24 cellular contexts compared by ENCODE assay signal in genomic region chr19:51083181-51083580, GRCh38. TPM values are rescaled to one million over a fixed set of nuclear protein-coding genes. Genes with fewer than 3 reads are reported as not detected.
DNase-seq lines count a peak whose midpoint lies in the region; ATAC-seq and TF ChIP-seq lines count a peak whose summit lies in the region.
"Had no signal": no experiment of that assay in that cellular context is flagged by ENCODE, and none has a peak within 500 bp of the region (broad histone marks: within the 10 kb centered on the region; RNA-seq: fewer than 3 reads in every experiment).

No MANE protein-coding gene starts in this region.

- H3K4me3 ChIP-seq in HEK293 (ENCODE audit: low read depth, low read length) (no peak overlapping the region), upper lobe of left lung (no peak overlapping the region)
- H3K4me3 ChIP-seq: A549; BLaER1 treated with 17β-estradiol and CSF1 and Interleukin-3, amounts not matched to agents 10 nM and 100 nM; HAP-1 had no signal

- no peaks in the 10 kb centered on the region for H3K36me3 Mint-ChIP-seq in T-helper 1 cell treated with Interleukin-12 subunit alpha and Interleukin-12 subunit beta and Interleukin-4 antibody, amounts not matched to agents 30 μg/mL and 1 μg/mL, for 36 hours (ENCODE audit: low read depth)
- H3K36me3 Mint-ChIP-seq in activated T-helper 17 cell treated with anti-CD3 and anti-CD28 coated beads, Interleukin-2, amount 50 U/mL, for 72 hours (ENCODE audit: low read depth), result peaks cover 13% of the 10 kb centered on the region
- H3K36me3 Mint-ChIP-seq: CD14-positive monocyte had no signal

- CTCF ChIA-PET in HEK293 (lab: Yijun Ruan, JAX), result no interaction called here

- 35 to 44% methylated on average over 4 of the region's 4 CpGs for WGBS in upper lobe of left lung, 2 donors

- no peaks in the 10 kb centered on the region for H3K4me1 Mint-ChIP-seq in T-helper 1 cell treated with Interleukin-12 subunit alpha and Interleukin-12 subunit beta and Interleukin-4 antibody, amounts not matched to agents 30 μg/mL and 1 μg/mL, for 36 hours (ENCODE audit: low read depth)
- H3K4me1 Mint-ChIP-seq in activated T-helper 17 cell treated with anti-CD3 and anti-CD28 coated beads, Interleukin-2, amount 50 U/mL, for 72 hours, result peaks cover 7% of the 10 kb centered on the region
- H3K4me1 Mint-ChIP-seq: CD14-positive monocyte; CD8-positive, alpha-beta memory T cell had no signal

- peaks cover 5% of the 10 kb centered on the region for H3K27me3 Mint-ChIP-seq in T-helper 1 cell treated with Interleukin-12 subunit alpha and Interleukin-12 subunit beta and Interleukin-4 antibody, amounts not matched to agents 30 μg/mL and 1 μg/mL, for 36 hours (ENCODE audit: low read depth)
- H3K27me3 Mint-ChIP-seq in activated T-helper 17 cell treated with anti-CD3 and anti-CD28 coated beads, Interleukin-2, amount 50 U/mL, for 72 hours, result peaks cover 10% of the 10 kb centered on the region

- no peaks in the 10 kb centered on the region for H3K4me1 ChIP-seq in HEK293 (ENCODE audit: control insufficient read depth, insufficient read depth, low read length)
- H3K4me1 ChIP-seq in upper lobe of left lung, result no peaks in the 10 kb centered on the region
- H3K4me1 ChIP-seq: A549, BE2C, HAP-1 had no signal

- peak overlapping the region; percentile 5 for H3K27ac Mint-ChIP-seq in T-helper 1 cell treated with Interleukin-12 subunit alpha and Interleukin-12 subunit beta and Interleukin-4 antibody, amounts not matched to agents 30 μg/mL and 1 μg/mL, for 36 hours
- H3K27ac Mint-ChIP-seq in activated T-helper 17 cell treated with anti-CD3 and anti-CD28 coated beads, Interleukin-2, amount 50 U/mL, for 72 hours, result peak overlapping the region; percentile 41
- H3K27ac Mint-ChIP-seq: CD14-positive monocyte; CD4-positive, alpha-beta T cell had no signal

- no peaks in the 10 kb centered on the region for H3K36me3 ChIP-seq in HEK293 (ENCODE audit: control insufficient read depth in 2 of 2, insufficient read depth in 1 of 2, low read length in 2 of 2)
- H3K36me3 ChIP-seq in upper lobe of left lung, result no peaks in the 10 kb centered on the region
- H3K36me3 ChIP-seq: BE2C, HAP-1 had no signal

- H3K9me3 ChIP-seq in HEK293 (ENCODE audit: control insufficient read depth, insufficient read depth, low read depth, low read length) (no peaks in the 10 kb centered on the region), upper lobe of left lung (no peaks in the 10 kb centered on the region)
- H3K9me3 ChIP-seq: A549; BE2C; BLaER1 treated with 17β-estradiol and CSF1 and Interleukin-3, amounts not matched to agents 10 nM and 100 nM; HAP-1 had no signal

- no peak overlapping the region for H3K4me3 Mint-ChIP-seq in T-helper 1 cell treated with Interleukin-12 subunit alpha and Interleukin-12 subunit beta and Interleukin-4 antibody, amounts not matched to agents 30 μg/mL and 1 μg/mL, for 36 hours
- no peak overlapping the region for H3K4me3 Mint-ChIP-seq in activated T-helper 17 cell treated with anti-CD3 and anti-CD28 coated beads, Interleukin-2, amount 50 U/mL, for 72 hours
- H3K4me3 Mint-ChIP-seq: CD4-positive, alpha-beta T cell; CD8-positive, alpha-beta memory T cell had no signal

- H3K27ac ChIP-seq in HEK293 (ENCODE audit: extremely low read depth, low read depth, low read length) (no peak overlapping the region), upper lobe of left lung (no peak overlapping the region)
- H3K27ac ChIP-seq: A549; BLaER1 treated with 17β-estradiol and CSF1 and Interleukin-3, amounts not matched to agents 10 nM and 100 nM had no signal

- no peak for TF ChIP-seq EP300 in upper lobe of left lung (IDR thresholded peaks at IDR 0.05)

- POLR2A ChIA-PET in HEK293 (lab: Yijun Ruan, JAX), result no interaction called here

- ATAC-seq in activated T-helper 17 cell treated with anti-CD3 and anti-CD28 coated beads, Interleukin-2, amount 50 U/mL, for 72 hours (replicated peaks), result no peak
- no peak for ATAC-seq in upper lobe of left lung (ENCODE audit: low FRiP score in 2 of 2)

- H3K9me3 Mint-ChIP-seq in T-helper 1 cell treated with Interleukin-12 subunit alpha and Interleukin-12 subunit beta and Interleukin-4 antibody, amounts not matched to agents 30 μg/mL and 1 μg/mL, for 36 hours, result no peaks in the 10 kb centered on the region
- H3K9me3 Mint-ChIP-seq in activated T-helper 17 cell treated with anti-CD3 and anti-CD28 coated beads, Interleukin-2, amount 50 U/mL, for 72 hours, result no peaks in the 10 kb centered on the region
- H3K9me3 Mint-ChIP-seq: CD4-positive, alpha-beta T cell; CD8-positive, alpha-beta memory T cell had no signal

- no peak for DNase-seq in T-helper 1 cell
- DNase-seq in mesenteric fat pad (ENCODE audit: low spot score), result peak; percentile 8
- no peak for DNase-seq in upper lobe of left lung
- no peak for DNase-seq in DMS114 treated with DMSO at 0.1 percent for 48 hours (lab: John Stamatoyannopoulos, UW; ENCODE audit: unreplicated experiment)
- DNase-seq: 8988T; ACHN; AML-193; BE2C; Calu3; CD4-positive, alpha-beta T cell; CD8-positive, alpha-beta memory T cell; DMS153; DMS79 treated with DMSO at 0.1 percent for 48 hours; GF-D8; GOT3 had no signal

- H3K27me3 ChIP-seq in upper lobe of left lung, result no peaks in the 10 kb centered on the region
- H3K27me3 ChIP-seq: BLaER1 treated with 17β-estradiol and CSF1 and Interleukin-3, amounts not matched to agents 10 nM and 100 nM had no signal

- no peak for TF ChIP-seq POLR2A in upper lobe of left lung (IDR thresholded peaks at IDR 0.05)

- TF ChIP-seq CTCF in HEK293 (tag by site-specific recombination; IDR thresholded peaks at IDR 0.05) (no peak), upper lobe of left lung (IDR thresholded peaks at IDR 0.05) (no peak)

TF ChIP-seq in HEK293, 187 proteins besides CTCF, POLR2A, EP300 and RAD21:
- TF ChIP-seq ZNF394 (tag by site-specific recombination; IDR thresholded peaks at IDR 0.05; ENCODE audit: borderline replicate concordance) (no peak), ZNF600 (tag by site-specific recombination; IDR thresholded peaks at IDR 0.05) (no peak), MYNN (tag by site-specific recombination; IDR thresholded peaks at IDR 0.05; ENCODE audit: borderline replicate concordance) (no peak), KLF17 (tag by site-specific recombination; IDR thresholded peaks at IDR 0.05) (no peak), ZNF266 (tag by site-specific recombination; IDR thresholded peaks at IDR 0.05; ENCODE audit: low read depth) (0 out of 2 replicates have a peak, but pooled peaks have one; percentile 35), ZNF596 (tag by site-specific recombination; IDR thresholded peaks at IDR 0.05) (peak; percentile 97)

RNA-seq across cellular contexts. Expression of gene KLK14, which starts 0.5 kb away (rescaled TPM):
- under 1 TPM; 0.26 to 0.77 TPM for total RNA-seq in activated T-helper 17 cell treated with anti-CD3 and anti-CD28 coated beads, Interleukin-2, amount 50 U/mL, for 72 hours
- not detected for total RNA-seq in mesenteric fat pad
- total RNA-seq in upper lobe of left lung, result 1 to 10 TPM in 3 of 6 donors, not detected in 3; 1.2 to 2.1 (median 2.0) TPM
- total RNA-seq: Daoy, G401 had no signal

RNA-seq across cellular contexts. Expression of gene KLK13, which starts 18.3 kb away (rescaled TPM):
- total RNA-seq in activated T-helper 17 cell treated with anti-CD3 and anti-CD28 coated beads, Interleukin-2, amount 50 U/mL, for 72 hours, result not detected
- total RNA-seq in mesenteric fat pad (not detected), upper lobe of left lung (10 to 100 TPM in 1 of 6 donors, 1 to 10 TPM in 1, under 1 TPM in 2, not detected in 2; 0.54 to 24.1 (median 1.9) TPM)
- total RNA-seq: Calu3; CD4-positive, alpha-beta T cell; CD8-positive, alpha-beta memory T cell; Daoy; G401 had no signal

RNA-seq across cellular contexts. Expression of gene CTU1, which starts 25.0 kb away (rescaled TPM):
- total RNA-seq in activated T-helper 17 cell treated with anti-CD3 and anti-CD28 coated beads, Interleukin-2, amount 50 U/mL, for 72 hours, result 1 to 10 TPM; 7.0 to 9.7 TPM
- total RNA-seq in mesenteric fat pad (10.0 TPM), upper lobe of left lung (10 to 100 TPM in 5 of 6 donors, 1 to 10 TPM in 1; 9.5 to 23.0 (median 15.1) TPM)

RNA-seq across cellular contexts. Expression of gene SIGLEC9, which starts 41.5 kb away (rescaled TPM):
- under 1 TPM; 0.15 to 0.74 TPM for total RNA-seq in activated T-helper 17 cell treated with anti-CD3 and anti-CD28 coated beads, Interleukin-2, amount 50 U/mL, for 72 hours
- total RNA-seq in mesenteric fat pad (19.0 TPM), upper lobe of left lung (10 to 100 TPM in 5 of 6 donors, 1 to 10 TPM in 1; 6.8 to 47.1 (median 24.6) TPM)
- total RNA-seq: Calu3, Daoy, G401 had no signal

RNA-seq across cellular contexts. Expression of gene KLK12, which starts 48.4 kb away (rescaled TPM):
- not detected for total RNA-seq in activated T-helper 17 cell treated with anti-CD3 and anti-CD28 coated beads, Interleukin-2, amount 50 U/mL, for 72 hours
- not detected for total RNA-seq in mesenteric fat pad
- total RNA-seq in upper lobe of left lung, result 1 to 10 TPM in 1 of 6 donors, under 1 TPM in 1, not detected in 4; 0.54 to 2.0 TPM
- total RNA-seq: Calu3; CD4-positive, alpha-beta T cell; CD8-positive, alpha-beta memory T cell; Daoy; G401 had no signal
